ENCODE assay signal across 17 cellular contexts in genomic region chr14:52048132-52048531, GRCh38. TPM values are rescaled to one million over a fixed set of nuclear protein-coding genes. Genes with fewer than 3 reads are reported as not detected.
DNase-seq lines count a peak whose midpoint lies in the region; ATAC-seq and TF ChIP-seq lines count a peak whose summit lies in the region.
"Had no signal": no experiment of that assay in that cellular context is flagged by ENCODE, and none has a peak within 500 bp of the region (broad histone marks: within the 10 kb centered on the region; RNA-seq: fewer than 3 reads in every experiment).

No MANE protein-coding gene starts in this region.

- TF ChIP-seq CTCF in stomach (IDR thresholded peaks at IDR 0.05) = no peak
- no peak for TF ChIP-seq CTCF in progenitor cell of endocrine pancreas (IDR thresholded peaks at IDR 0.05; ENCODE audit: unreplicated experiment)
- TF ChIP-seq CTCF in coronary artery (IDR thresholded peaks at IDR 0.05) = no peak

- peak overlapping the region; percentile 76 for H3K4me2 ChIP-seq in BLaER1

- ATAC-seq in right cardiac atrium = no peak

- no peaks in the 10 kb centered on the region for H3K27me3 ChIP-seq in ACC112 (ENCODE audit: insufficient read depth, low read length)
- no peaks in the 10 kb centered on the region for H3K27me3 ChIP-seq in BLaER1
- no peaks in the 10 kb centered on the region for H3K27me3 ChIP-seq in right cardiac atrium (ENCODE audit: control insufficient read depth, insufficient read depth)
- no peaks in the 10 kb centered on the region for H3K27me3 ChIP-seq in stomach
- H3K27me3 ChIP-seq in H7 (ENCODE audit: control insufficient read depth, insufficient read depth, low read length) = no peaks in the 10 kb centered on the region; the same call in 1 of the 2 replicates
- H3K27me3 ChIP-seq: Peyer's patch had no signal

- no peak for TF ChIP-seq POLR2A in stomach (IDR thresholded peaks at IDR 0.05)

- H3K4me1 Mint-ChIP-seq in progenitor cell of endocrine pancreas (ENCODE audit: low read depth) = peaks cover 6% of the 10 kb centered on the region

- intact Hi-C loops in right cardiac atrium (cut with DNase I) = no loop called here
- intact Hi-C loops in stomach (cut with DNase I; ENCODE audit: low total_unique reads) = no loop called here

- no peak overlapping the region for H3K9ac ChIP-seq in BLaER1

- H3K4me1 ChIP-seq in ACC112 (ENCODE audit: control insufficient read depth, insufficient read depth, low read length, unreplicated experiment) = peaks cover 86% of the 10 kb centered on the region
- peaks cover 100% of the 10 kb centered on the region for H3K4me1 ChIP-seq in BLaER1
- H3K4me1 ChIP-seq in right cardiac atrium (ENCODE audit: control insufficient read depth, insufficient read depth, low read length) = peaks cover 31% of the 10 kb centered on the region
- H3K4me1 ChIP-seq in stomach = peaks cover 5 to 91% (median 54%) of the 10 kb centered on the region in 4 donors

- no peaks in the 10 kb centered on the region for H3K36me3 Mint-ChIP-seq in progenitor cell of endocrine pancreas (ENCODE audit: insufficient read depth)

- DNase-seq in right cardiac atrium = no peak
- no peak for DNase-seq in stomach
- no peak for DNase-seq in progenitor cell of endocrine pancreas (ENCODE audit: low spot score, unreplicated experiment)
- DNase-seq in H7 = no peak
- DNase-seq in coronary artery (ENCODE audit: low spot score) = no peak
- DNase-seq: ACHN, DMS53, GDM1, NCI-H187, NCI-H526, Peyer's patch had no signal

- H3K4me3 ChIP-seq in ACC112 (ENCODE audit: low read depth, low read length) = no peak overlapping the region
- H3K4me3 ChIP-seq in BLaER1 = no peak overlapping the region
- H3K4me3 ChIP-seq in right cardiac atrium (ENCODE audit: low read length) = no peak overlapping the region
- no peak overlapping the region for H3K4me3 ChIP-seq in stomach
- no peak overlapping the region for H3K4me3 ChIP-seq in H7 (ENCODE audit: insufficient read depth, low read depth, low read length)
- H3K4me3 ChIP-seq in coronary artery = no peak overlapping the region
- H3K4me3 ChIP-seq: Peyer's patch had no signal

- H3K9me3 ChIP-seq in BLaER1 (no peaks in the 10 kb centered on the region), right cardiac atrium (ENCODE audit: control insufficient read depth, low read length) (no peaks in the 10 kb centered on the region), stomach (no peaks in the 10 kb centered on the region)
- H3K9me3 ChIP-seq: Peyer's patch had no signal

- H3K27ac Mint-ChIP-seq in progenitor cell of endocrine pancreas = no peak overlapping the region
- H3K27ac Mint-ChIP-seq: IgD-negative memory B cell had no signal

- no peak for TF ChIP-seq EP300 in stomach (IDR thresholded peaks at IDR 0.05)

- no peak overlapping the region for H2AFZ ChIP-seq in ACC112 (ENCODE audit: low read length, unreplicated experiment)

- H3K79me2 ChIP-seq in ACC112 (ENCODE audit: control insufficient read depth, insufficient read depth, low read length, unreplicated experiment) = peaks cover 91% of the 10 kb centered on the region

- 63% methylated on average over 11 of the region's 11 CpGs for WGBS in right cardiac atrium
- 84 to 90% (median 88%) methylated on average over 11 of the region's 11 CpGs for WGBS in stomach, 5 donors

- H3K9me3 Mint-ChIP-seq in progenitor cell of endocrine pancreas (ENCODE audit: low read depth) = no peaks in the 10 kb centered on the region
- H3K9me3 Mint-ChIP-seq: IgD-negative memory B cell had no signal

- H3K27me3 Mint-ChIP-seq in progenitor cell of endocrine pancreas = peaks cover 14% of the 10 kb centered on the region

- H3K27ac ChIP-seq in ACC112 (ENCODE audit: low read depth, low read length) (0 out of 2 replicates have a peak overlapping the region, but pooled peaks have one; percentile 3), BLaER1 (peak overlapping the region; percentile 78), right cardiac atrium (ENCODE audit: low read length) (peak overlapping the region; percentile 54), stomach (peak overlapping the region in 3 of 5 donors; percentile 33 to 81 (median 81)), coronary artery (peak overlapping the region in 1 of 2 donors; percentile 15)
- H3K27ac ChIP-seq: C4-2B had no signal

- H3K36me3 ChIP-seq in ACC112 (ENCODE audit: insufficient read depth, low read length) (peaks cover 18% of the 10 kb centered on the region), BLaER1 (peaks cover 20% of the 10 kb centered on the region; the same call in 1 of the 2 replicates), stomach (no peaks in the 10 kb centered on the region), H7 (replicated peaks; ENCODE audit: control insufficient read depth, insufficient read depth, low read length) (no peaks in the 10 kb centered on the region)
- H3K36me3 ChIP-seq: Peyer's patch had no signal

- H3K4me3 Mint-ChIP-seq in progenitor cell of endocrine pancreas (ENCODE audit: low read depth) = no peak overlapping the region
- H3K4me3 Mint-ChIP-seq: IgD-negative memory B cell had no signal

- H4K20me1 ChIP-seq in BLaER1 = peaks cover 17% of the 10 kb centered on the region; the same call in 1 of the 2 replicates

RNA-seq across cellular contexts. Expression of gene NID2, which starts 20.7 kb away (rescaled TPM):
- total RNA-seq in right cardiac atrium (10 to 100 TPM; 22.5 to 38.1 (median 29.2) TPM), stomach (10 to 100 TPM in 4 of 5 donors, 1 to 10 TPM in 1; 8.0 to 67.0 (median 31.9) TPM), progenitor cell of endocrine pancreas (2.1 and 3.3 TPM in 2 replicates)
- polyA plus RNA-seq in right cardiac atrium (18.9 TPM), stomach (1 to 10 TPM; 1.7 to 4.7 (median 2.3) TPM)
- total RNA-seq in H7 (2014; rRNA removed; shearing (Covaris generic)) = 5.1 and 9.6 TPM in 2 replicates
- total RNA-seq: OCI-LY7, SK-MEL-5 had no signal

RNA-seq across cellular contexts. Expression of gene RTRAF, which starts 58.8 kb away (rescaled TPM):
- total RNA-seq in right cardiac atrium = 100 to 1,000 TPM; 160 to 217 (median 190) TPM
- 190 TPM for polyA plus RNA-seq in right cardiac atrium
- total RNA-seq in stomach = 100 to 1,000 TPM in 2 of 5 donors, 10 to 100 TPM in 2, 1 to 10 TPM in 1; 4.9 to 196 (median 72.0) TPM
- polyA plus RNA-seq in stomach = 100 to 1,000 TPM; 142 to 202 (median 171) TPM
- 233 and 247 TPM in 2 replicates for total RNA-seq in progenitor cell of endocrine pancreas
- 321 and 401 TPM in 2 replicates for total RNA-seq in H7 (2014; rRNA removed; shearing (Covaris generic))
